12 cellular contexts compared by ENCODE assay signal in genomic region chr19:30686252-30686762, GRCh38.
A peak's percentile ranks its signal among the peaks of the same experiment; 100 is the strongest.
DNase-seq lines count a peak whose midpoint lies in the region; ATAC-seq, FAIRE-seq and TF ChIP-seq lines count a peak whose summit lies in the region.
"Had no signal": no experiment of that assay in that cellular context is flagged by ENCODE, and none has a peak within 500 bp of the region (broad histone marks: within the 10 kb centered on the region; RNA-seq: fewer than 3 reads in every experiment).

No MANE protein-coding gene starts in this region.

- H3K9me2 ChIP-seq in GM23338 (ENCODE audit: insufficient read depth) = no peaks in the 10 kb centered on the region

- no peak for FAIRE-seq in HepG2 (lab: Jason Lieb, UNC)

- H3K9me3 ChIP-seq in SJCRH30 (replicated peaks) = no peaks in the 10 kb centered on the region
- H3K9me3 ChIP-seq in sigmoid colon = no peaks in the 10 kb centered on the region
- no peaks in the 10 kb centered on the region for H3K9me3 ChIP-seq in HepG2 (ENCODE audit: low read length)

- TF ChIP-seq EP300 in sigmoid colon (IDR thresholded peaks at IDR 0.05) = no peak
- TF ChIP-seq EP300 in HepG2 (IDR thresholded peaks at IDR 0.05; ENCODE audit: low read depth in 2 of 2, low read length in 2 of 2) = no peak
- TF ChIP-seq EP300 in HepG2 (CRISPR knock-in tag; IDR thresholded peaks at IDR 0.05; ENCODE audit: borderline replicate concordance) = no peak

- TF ChIP-seq CTCF in GM23338 (conservative IDR thresholded peaks at IDR 0.05; ENCODE audit: low read depth in 2 of 2) (peak in 1 of 2 experiments; percentile 31; a peak in 3 of 4 replicates), fibroblast of villous mesenchyme (IDR thresholded peaks at IDR 0.05; ENCODE audit: insufficient read depth, low read depth, low read length) (peak; percentile 23), sigmoid colon (IDR thresholded peaks at IDR 0.05) (peak in 2 of 4 experiments; percentile 11 to 20), HepG2 (CRISPR knock-in tag; IDR thresholded peaks at IDR 0.05) (no peak)

- no peak overlapping the region for H3K9ac ChIP-seq in HepG2 (ENCODE audit: insufficient read depth, low read depth, low read length)

- H3K27me3 ChIP-seq in GM23338 (ENCODE audit: insufficient read depth) (no peaks in the 10 kb centered on the region), SJCRH30 (no peaks in the 10 kb centered on the region), sigmoid colon (peaks cover 0 to 13% (median 0%) of the 10 kb centered on the region in 3 donors), HepG2 (ENCODE audit: control insufficient read depth in 1 of 2, insufficient read depth in 2 of 2, low read length in 2 of 2) (peaks cover 0 to 19% of the 10 kb centered on the region in 2 experiments; a peak in 3 of 5 replicates)

- BruUV-seq in HepG2 (replicated peaks; lab: Mats Ljungman, UMichigan) = no TSS peak

- POLR2A ChIA-PET in HepG2 (lab: Yijun Ruan, JAX) = no interaction called here

- no peaks in the 10 kb centered on the region for H3K36me3 Mint-ChIP-seq in GM23338 (ENCODE audit: low read depth)
- H3K36me3 Mint-ChIP-seq: naive B cell had no signal

- WGBS in sigmoid colon, 2 donors = 74 to 82% methylated on average over 21 of the region's 21 CpGs
- 66% methylated on average over 16 of the region's 21 CpGs for WGBS in HepG2 (ENCODE audit: low lambda C conversion rate)

- H2AFZ ChIP-seq in GM23338 = peak overlapping the region; percentile 63
- no peak overlapping the region for H2AFZ ChIP-seq in HepG2 (ENCODE audit: low read length)

- H3K4me1 ChIP-seq in GM23338 (ENCODE audit: insufficient read depth) (peaks cover 25% of the 10 kb centered on the region), SJCRH30 (peaks cover 11% of the 10 kb centered on the region), sigmoid colon (peaks cover 0 to 12% (median 5%) of the 10 kb centered on the region in 4 donors), HepG2 (ENCODE audit: insufficient read depth, low read length) (no peaks in the 10 kb centered on the region)

- no peak for TF ChIP-seq POLR2A in sigmoid colon (IDR thresholded peaks at IDR 0.05)
- TF ChIP-seq POLR2A in HepG2 (IDR thresholded peaks at IDR 0.05; ENCODE audit: insufficient read depth in 1 of 2, low read depth in 2 of 2, low read length in 2 of 2) = no peak

- no peaks in the 10 kb centered on the region; the same call in 2 of the 3 replicates for H3K9me3 Mint-ChIP-seq in GM23338
- H3K9me3 Mint-ChIP-seq: effector memory CD8-positive, alpha-beta T cell had no signal

- intact Hi-C loops in sigmoid colon (cut with DNase I) = loop anchor here (10.0 kb wide), 1 partner anchor 648 kb away; no protein-coding TSS in a partner anchor
- intact Hi-C loops in HepG2 (cut with micrococcal nuclease; ENCODE audit: unreplicated experiment) = no loop called here

- H3K79me2 ChIP-seq in GM23338 (replicated peaks; ENCODE audit: insufficient read depth) (no peaks in the 10 kb centered on the region), HepG2 (ENCODE audit: insufficient read depth, low read length) (no peaks in the 10 kb centered on the region)

- in situ Hi-C loops in HepG2 (cut with HindIII; ENCODE audit: extremely low pct_ligation_motif_present, low pct_unique_long_range_greater_than_20kb) = no loop called here

- H3K27ac Mint-ChIP-seq in GM23338 = no peak overlapping the region
- H3K27ac Mint-ChIP-seq: effector memory CD8-positive, alpha-beta T cell; naive B cell had no signal

- no peak for ATAC-seq in GM23338
- no peak for ATAC-seq in HepG2
- ATAC-seq: effector memory CD8-positive, alpha-beta T cell had no signal

- no peak overlapping the region for H3K4me3 Mint-ChIP-seq in GM23338
- H3K4me3 Mint-ChIP-seq: effector memory CD8-positive, alpha-beta T cell; naive B cell had no signal

- DNase-seq in GM23338 (ENCODE audit: low spot score) = peak; percentile 26
- peak; percentile 46 to 63 for DNase-seq in SJCRH30
- no peak for DNase-seq in fibroblast of villous mesenchyme (ENCODE audit: low read depth)
- peak; percentile 46 for DNase-seq in sigmoid colon
- DNase-seq in HepG2 (ENCODE audit: low spot score) = no peak
- DNase-seq in glomerular visceral epithelial cell (ENCODE audit: extremely low spot score) = no peak
- DNase-seq in activated CD4-positive, alpha-beta T cell treated with anti-CD3 and anti-CD28 coated beads for 4 hours = no peak
- DNase-seq in effector CD8-positive, alpha-beta T cell (lab: John Stamatoyannopoulos, UW) = no peak
- DNase-seq: effector memory CD8-positive, alpha-beta T cell; naive B cell; NCI-H1930; stimulated activated CD4-positive, alpha-beta T cell treated with anti-CD3 and anti-CD28 coated beads, Interleukin-15, amount 100 ng/mL, for 24 hours had no signal

- H3K27ac ChIP-seq in GM23338 (ENCODE audit: low read depth) (no peak overlapping the region), SJCRH30 (no peak overlapping the region), sigmoid colon (peak overlapping the region in 1 of 4 donors; percentile 24), HepG2 (ENCODE audit: extremely low read length, insufficient read depth, low read length) (no peak overlapping the region)

- H3K36me3 ChIP-seq in GM23338 (ENCODE audit: insufficient read depth) = no peaks in the 10 kb centered on the region
- no peaks in the 10 kb centered on the region for H3K36me3 ChIP-seq in SJCRH30
- no peaks in the 10 kb centered on the region for H3K36me3 ChIP-seq in sigmoid colon
- H3K36me3 ChIP-seq in HepG2 (replicated peaks in 1 of 2; ENCODE audit: control insufficient read depth in 1 of 2, insufficient read depth in 2 of 2, low read length in 2 of 2) = no peaks in the 10 kb centered on the region

- H3K4me1 Mint-ChIP-seq in GM23338 = peaks cover 31% of the 10 kb centered on the region
- H3K4me1 Mint-ChIP-seq: naive B cell had no signal

- H3K4me2 ChIP-seq in GM23338 = no peak overlapping the region
- no peak overlapping the region for H3K4me2 ChIP-seq in HepG2 (ENCODE audit: low read depth, low read length)

- CTCF ChIA-PET in HepG2 (lab: Yijun Ruan, JAX; ENCODE audit: low intra/inter-chr PET ratio, low total read pairs) = no interaction called here

- no peak for TF ChIP-seq RAD21 in HepG2 (CRISPR knock-in tag; IDR thresholded peaks at IDR 0.05)

- H3K4me3 ChIP-seq in GM23338 (no peak overlapping the region), SJCRH30 (no peak overlapping the region), fibroblast of villous mesenchyme (ENCODE audit: low read depth, low read length) (no peak overlapping the region), sigmoid colon (peak overlapping the region in 3 of 4 donors; percentile 17 to 28 (median 25)), HepG2 (replicated peaks in 1 of 3; ENCODE audit: insufficient read depth in 1 of 3, low read depth in 2 of 3, low read length in 3 of 3) (no peak overlapping the region)

- H3F3A ChIP-seq in GM23338 (replicated peaks; ENCODE audit: low read depth) = no peaks in the 10 kb centered on the region

- H4K20me1 ChIP-seq in GM23338 (replicated peaks; ENCODE audit: insufficient read depth) (no peaks in the 10 kb centered on the region), HepG2 (ENCODE audit: insufficient read depth, low read length) (no peaks in the 10 kb centered on the region)

- H3K27me3 Mint-ChIP-seq in GM23338 (ENCODE audit: insufficient read depth, low read depth, poor library complexity) = peaks cover 8% of the 10 kb centered on the region

TF ChIP-seq in GM23338, 12 proteins besides CTCF, POLR2A, EP300 and RAD21 (continues in another document):
- no peak for TF ChIP-seq ZNF331 (CRISPR knock-in tag; IDR thresholded peaks at IDR 0.05; ENCODE audit: low read depth)
- no peak for TF ChIP-seq EZH2 (IDR thresholded peaks at IDR 0.05; ENCODE audit: low read depth, unreplicated experiment)
- TF ChIP-seq NANOG (IDR thresholded peaks at IDR 0.05; ENCODE audit: borderline replicate concordance) = no peak
- TF ChIP-seq JUNB (IDR thresholded peaks at IDR 0.05; ENCODE audit: unreplicated experiment) = no peak
- TF ChIP-seq CREB1 (CRISPR knock-in tag; IDR thresholded peaks at IDR 0.05; ENCODE audit: low read depth) = no peak

Comparison
In these comparisons a context has a peak if more than half of its experiments do, and no peak if none do; other contexts are left out.
1. DNase-seq: peak in GM23338 (single experiment), SJCRH30 (2 of 2) and sigmoid colon (single experiment); none in fibroblast of villous mesenchyme (single experiment), HepG2 (single experiment), glomerular visceral epithelial cell (single experiment), activated CD4-positive, alpha-beta T cell treated with anti-CD3 and anti-CD28 coated beads for 4 hours (0 of 2) and effector CD8-positive, alpha-beta T cell (single experiment).
2. H3K4me3 ChIP-seq: peak in sigmoid colon (3 of 4); none in GM23338 (single experiment), SJCRH30 (single experiment), fibroblast of villous mesenchyme (single experiment) and HepG2 (0 of 3).